ENCODE assay signal across 15 cellular contexts in genomic region chr1:224492632-224493031, GRCh38. TPM values are rescaled to one million over a fixed set of nuclear protein-coding genes. Genes with fewer than 3 reads are reported as not detected.
DNase-seq lines count a peak whose midpoint lies in the region; ATAC-seq and TF ChIP-seq lines count a peak whose summit lies in the region.
"Had no signal": no experiment of that assay in that cellular context is flagged by ENCODE, and none has a peak within 500 bp of the region (broad histone marks: within the 10 kb centered on the region; RNA-seq: fewer than 3 reads in every experiment).

No MANE protein-coding gene starts in this region.

- POLR2A ChIA-PET in MCF 10A (lab: Yijun Ruan, JAX), result no interaction called here
- POLR2A ChIA-PET in PC-9 (lab: Charles Lee; ENCODE audit: unreplicated experiment), result no interaction called here

- H3K9me3 ChIP-seq in breast epithelium (no peaks in the 10 kb centered on the region), PC-9 (ENCODE audit: insufficient read depth, low read depth) (no peaks in the 10 kb centered on the region; the same call in 1 of the 2 replicates), mucosa of descending colon (peaks cover 3% of the 10 kb centered on the region), stomach (no peaks in the 10 kb centered on the region), gastrocnemius medialis (no peaks in the 10 kb centered on the region)

- CTCF ChIA-PET in MCF 10A (lab: Yijun Ruan, JAX), result interaction anchor here (0.6 to 2.2 kb wide), 2 partner anchors 20 to 29 kb away, joined by 3 to 7 read pairs; no protein-coding TSS in a partner anchor
- CTCF ChIA-PET in PC-9 (lab: Charles Lee), result no interaction called here

- no peaks in the 10 kb centered on the region for H3K27me3 Mint-ChIP-seq in MCF 10A (ENCODE audit: insufficient read depth, unreplicated experiment)
- H3K27me3 Mint-ChIP-seq: CD8-positive, alpha-beta memory T cell; IgD-negative memory B cell had no signal

- no peaks in the 10 kb centered on the region for H3K36me3 Mint-ChIP-seq in MCF 10A (ENCODE audit: insufficient read depth, unreplicated experiment)

- H3F3A ChIP-seq in PC-9 (ENCODE audit: insufficient read depth, low read depth), result peaks cover 12% of the 10 kb centered on the region

- H3K36me3 ChIP-seq in breast epithelium, result no peaks in the 10 kb centered on the region
- H3K36me3 ChIP-seq in PC-9 (ENCODE audit: low read depth), result no peaks in the 10 kb centered on the region
- H3K36me3 ChIP-seq in mucosa of descending colon (ENCODE audit: low read depth), result no peaks in the 10 kb centered on the region
- no peaks in the 10 kb centered on the region for H3K36me3 ChIP-seq in stomach
- no peaks in the 10 kb centered on the region for H3K36me3 ChIP-seq in gastrocnemius medialis

- TF ChIP-seq EP300 in stomach (IDR thresholded peaks at IDR 0.05), result no peak

- H3K27me3 ChIP-seq in breast epithelium (no peaks in the 10 kb centered on the region), PC-9 (ENCODE audit: insufficient read depth, low read depth) (no peaks in the 10 kb centered on the region), stomach (no peaks in the 10 kb centered on the region), gastrocnemius medialis (no peaks in the 10 kb centered on the region)

- BruUV-seq in MCF 10A (replicated peaks; lab: Mats Ljungman, UMichigan) (no TSS peak), PC-9 (replicated peaks; lab: Mats Ljungman, UMichigan) (no TSS peak)

- H3K27ac ChIP-seq in breast epithelium, result no peak overlapping the region
- H3K27ac ChIP-seq in PC-9, result peak overlapping the region; percentile 56
- H3K27ac ChIP-seq in stomach, result no peak overlapping the region
- no peak overlapping the region for H3K27ac ChIP-seq in gastrocnemius medialis
- H3K27ac ChIP-seq: 22Rv1, GM23248 had no signal

- no peaks in the 10 kb centered on the region for H3K79me2 ChIP-seq in PC-9 (ENCODE audit: low read depth)

- H3K4me3 Mint-ChIP-seq in MCF 10A (ENCODE audit: unreplicated experiment), result no peak overlapping the region
- H3K4me3 Mint-ChIP-seq: CD8-positive, alpha-beta memory T cell; IgD-negative memory B cell had no signal

- H3K9me2 ChIP-seq in PC-9 (ENCODE audit: insufficient read depth), result 0 out of 2 replicates have a peak, but pooled peaks cover 4% of the 10 kb centered on the region

- H2AFZ ChIP-seq in PC-9, result no peak overlapping the region
- H2AFZ ChIP-seq: GM23248 had no signal

- peak overlapping the region; percentile 51 for H3K4me2 ChIP-seq in PC-9

- H3K9me3 Mint-ChIP-seq in MCF 10A (ENCODE audit: unreplicated experiment), result peaks cover 13% of the 10 kb centered on the region

- H3K4me1 Mint-ChIP-seq in MCF 10A (ENCODE audit: insufficient read depth, unreplicated experiment), result peaks cover 44% of the 10 kb centered on the region

- TF ChIP-seq POLR2A in breast epithelium (IDR thresholded peaks at IDR 0.05) (no peak), stomach (IDR thresholded peaks at IDR 0.05) (no peak), gastrocnemius medialis (IDR thresholded peaks at IDR 0.05) (no peak)

- in situ Hi-C loops in gastrocnemius medialis (cut with MboI; ENCODE audit: low sequenced_read_pairs in 4 of 4), result no loop called here

- 87 to 95% (median 89%) methylated on average over 2 of the region's 2 CpGs for WGBS in stomach, 5 donors

- peak; percentile 26 for ATAC-seq in mucosa of descending colon
- ATAC-seq in gastrocnemius medialis, result no peak

- H4K20me1 ChIP-seq in PC-9 (ENCODE audit: insufficient read depth), result no peaks in the 10 kb centered on the region

- H3K27ac Mint-ChIP-seq in MCF 10A (ENCODE audit: low read depth, unreplicated experiment), result peak overlapping the region; percentile 10
- H3K27ac Mint-ChIP-seq: CD8-positive, alpha-beta memory T cell; IgD-negative memory B cell had no signal

- TF ChIP-seq CTCF in MCF 10A (IDR thresholded peaks at IDR 0.05; ENCODE audit: unreplicated experiment) (no peak), breast epithelium (IDR thresholded peaks at IDR 0.05) (no peak), PC-9 (conservative IDR thresholded peaks at IDR 0.05) (no peak), mucosa of descending colon (IDR thresholded peaks at IDR 0.05) (no peak), stomach (IDR thresholded peaks at IDR 0.05) (no peak), gastrocnemius medialis (IDR thresholded peaks at IDR 0.05 in 4 of 5, conservative IDR thresholded peaks at IDR 0.05 in 1 of 5) (no peak)

- H3K4me3 ChIP-seq in breast epithelium, result no peak overlapping the region
- H3K4me3 ChIP-seq in PC-9, result no peak overlapping the region
- no peak overlapping the region for H3K4me3 ChIP-seq in mucosa of descending colon
- no peak overlapping the region for H3K4me3 ChIP-seq in stomach
- H3K4me3 ChIP-seq in gastrocnemius medialis, result no peak overlapping the region
- H3K4me3 ChIP-seq: GM23248 had no signal

- H3K4me1 ChIP-seq in breast epithelium (peaks cover 0 to 3% of the 10 kb centered on the region in 2 donors), PC-9 (replicated peaks; ENCODE audit: insufficient read depth) (peaks cover 52% of the 10 kb centered on the region), mucosa of descending colon (ENCODE audit: low read depth) (peaks cover under 1% of the 10 kb centered on the region), stomach (peaks cover 0 to 5% (median 3%) of the 10 kb centered on the region in 4 donors), gastrocnemius medialis (no peaks in the 10 kb centered on the region)
- H3K4me1 ChIP-seq: Caco-2 had no signal

- DNase-seq in MCF 10A (ENCODE audit: unreplicated experiment) (no peak), breast epithelium (ENCODE audit: low spot score in 2 of 2) (no peak), PC-9 (no peak), mucosa of descending colon (no peak), stomach (no peak), gastrocnemius medialis (no peak)
- DNase-seq in stimulated activated CD4-positive, alpha-beta T cell treated with anti-CD3 and anti-CD28 coated beads, Interleukin-12 subunit alpha, Interleukin-12 subunit beta, amount 100 ng/mL, for 4 hours, result no peak
- DNase-seq: Caco-2; CD8-positive, alpha-beta memory T cell; DMS53; GF-D8; GM23248; H7 had no signal

- intact Hi-C loops in MCF 10A (cut with micrococcal nuclease) (no loop called here), breast epithelium (cut with DNase I; ENCODE audit: low total_unique reads) (no loop called here), PC-9 (cut with micrococcal nuclease; ENCODE audit: unreplicated experiment) (no loop called here), mucosa of descending colon (cut with DNase I, micrococcal nuclease) (no loop called here), stomach (cut with DNase I; ENCODE audit: low total_unique reads) (no loop called here), gastrocnemius medialis (cut with DNase I; ENCODE audit: low total_unique reads) (no loop called here)

RNA-seq across cellular contexts. Expression of gene WDR26, which starts 58.0 kb away (rescaled TPM):
- total RNA-seq in MCF 10A (2022) (149 and 156 TPM in 2 replicates), breast epithelium (100 to 1,000 TPM in 2 of 3 donors, 10 to 100 TPM in 1; 88.5 to 108 (median 108) TPM), PC-9 (2021) (76.0 and 88.9 TPM in 2 replicates), mucosa of descending colon (10 to 100 TPM; 64.4 to 86.3 (median 67.4) TPM), stomach (100 to 1,000 TPM in 2 of 5 donors, 10 to 100 TPM in 3; 20.4 to 154 (median 92.4) TPM), gastrocnemius medialis (10 to 100 TPM; 62.1 to 86.5 (median 74.0) TPM)
- polyA plus RNA-seq in stomach, result 10 to 100 TPM; 17.0 to 26.3 (median 24.6) TPM
